Comparison of ENCODE assay signal across 31 cellular contexts in the genomic region with DNA sequence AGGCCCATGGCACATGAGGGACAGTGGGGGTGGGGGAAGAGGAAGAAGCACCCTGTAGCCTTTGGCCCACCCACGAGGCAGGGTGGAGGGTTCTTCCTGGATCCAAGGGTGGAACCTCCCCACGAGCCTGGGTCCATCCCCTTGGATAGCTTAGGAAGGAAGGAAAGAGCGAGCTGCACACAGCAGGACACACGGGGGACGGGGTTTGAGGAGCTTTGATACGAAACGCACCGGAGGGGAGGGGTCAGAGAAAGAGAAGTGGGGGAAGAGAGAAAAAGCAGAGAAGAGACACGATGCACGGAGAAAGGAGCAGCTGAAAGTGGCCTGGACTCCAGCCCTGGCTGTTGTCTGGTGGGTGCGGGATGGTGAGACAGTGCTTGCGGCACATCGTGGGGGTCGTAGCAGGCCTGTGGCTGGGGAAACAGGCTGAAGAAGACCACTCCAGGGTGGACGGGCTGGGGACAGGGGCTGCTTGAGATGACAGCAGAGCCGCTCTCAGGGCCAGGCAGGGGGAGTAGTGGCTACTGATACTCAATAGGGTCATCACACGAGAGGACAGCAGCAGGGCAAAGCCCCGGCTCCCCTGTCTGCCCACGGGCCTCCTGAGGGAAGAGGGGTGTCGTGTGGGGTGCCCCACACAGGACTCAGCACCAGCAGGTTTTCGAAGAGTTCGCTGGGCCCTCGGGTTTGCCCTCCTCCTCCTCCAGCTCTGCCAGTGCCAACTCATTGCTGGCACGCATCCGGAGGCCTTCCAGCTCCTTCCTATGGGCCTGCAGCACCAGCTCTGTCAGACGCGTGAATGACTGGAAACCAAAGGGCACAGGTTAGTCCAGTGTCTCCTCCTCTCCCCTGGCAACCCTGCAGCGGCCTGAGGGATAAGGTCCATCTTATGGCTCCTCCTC. TPM values are rescaled to one million over a fixed set of nuclear protein-coding genes. Genes with fewer than 3 reads are reported as not detected.
A peak's percentile ranks its signal among the peaks of the same experiment; 100 is the strongest.
DNase-seq lines count a peak whose midpoint lies in the region; ATAC-seq, FAIRE-seq and TF ChIP-seq lines count a peak whose summit lies in the region.
"Had no signal": no experiment of that assay in that cellular context is flagged by ENCODE, and none has a peak within 500 bp of the region (broad histone marks: within the 10 kb centered on the region; RNA-seq: fewer than 3 reads in every experiment).

No MANE protein-coding gene starts in this region.

- peak overlapping the region; percentile 57 for H3K27ac ChIP-seq in left ventricle myocardium inferior (replicated peaks)
- no peak overlapping the region for H3K27ac ChIP-seq in brain microvascular endothelial cell
- no peak overlapping the region for H3K27ac ChIP-seq in thyroid gland
- H3K27ac ChIP-seq: BLaER1, body of pancreas, uterus, WERI-Rb-1 had no signal

- no peaks in the 10 kb centered on the region for H3K9me3 Mint-ChIP-seq in neural crest cell
- H3K9me3 Mint-ChIP-seq: mesothelial cell of epicardium, nephron had no signal

- H3K4me3 Mint-ChIP-seq in neural crest cell, result no peak overlapping the region
- H3K4me3 Mint-ChIP-seq: mesothelial cell of epicardium, nephron had no signal

- H3K4me3 ChIP-seq in left ventricle myocardium inferior (no peak overlapping the region), brain microvascular endothelial cell (ENCODE audit: low read depth, low read length) (no peak overlapping the region), thyroid gland (replicated peaks in 1 of 3) (no peak overlapping the region)
- H3K4me3 ChIP-seq: BLaER1, body of pancreas, left lung, uterus had no signal

- no peak for TF ChIP-seq CTCF in left ventricle myocardium inferior (IDR thresholded peaks at IDR 0.05; ENCODE audit: borderline replicate concordance)
- TF ChIP-seq CTCF in neural crest cell (conservative IDR thresholded peaks at IDR 0.05), result no peak
- TF ChIP-seq CTCF in brain microvascular endothelial cell (IDR thresholded peaks at IDR 0.05; ENCODE audit: low read depth, low read length, missing control alignments), result no peak
- TF ChIP-seq CTCF in thyroid gland (IDR thresholded peaks at IDR 0.05), result no peak

- peaks cover 4% of the 10 kb centered on the region for H3K36me3 Mint-ChIP-seq in neural crest cell (ENCODE audit: low read depth)

- H3K27ac Mint-ChIP-seq in neural crest cell (ENCODE audit: unreplicated experiment), result peak overlapping the region; percentile 92
- H3K27ac Mint-ChIP-seq: mesothelial cell of epicardium, nephron had no signal

- H3K27me3 Mint-ChIP-seq in neural crest cell (ENCODE audit: low read depth), result no peaks in the 10 kb centered on the region

- peaks cover 9% of the 10 kb centered on the region for H3K36me3 ChIP-seq in left ventricle myocardium inferior
- H3K36me3 ChIP-seq in brain microvascular endothelial cell (replicated peaks), result no peaks in the 10 kb centered on the region
- no peaks in the 10 kb centered on the region for H3K36me3 ChIP-seq in thyroid gland
- H3K36me3 ChIP-seq: uterus, WERI-Rb-1 had no signal

- no peak for ATAC-seq in GM19351 (IDR thresholded peaks at IDR 0.05; ENCODE audit: unreplicated experiment)
- ATAC-seq: body of pancreas, left lung had no signal

- H3K4me1 Mint-ChIP-seq in neural crest cell, result no peaks in the 10 kb centered on the region
- H3K4me1 Mint-ChIP-seq: mesothelial cell of epicardium had no signal

- intact Hi-C loops in left ventricle myocardium inferior (cut with micrococcal nuclease), result no loop called here
- intact Hi-C loops in thyroid gland (cut with DNase I), result no loop called here

- H3K4me1 ChIP-seq in left ventricle myocardium inferior (peaks cover 45% of the 10 kb centered on the region), thyroid gland (no peaks in the 10 kb centered on the region)
- H3K4me1 ChIP-seq: uterus had no signal

- DNase-seq in Ammon's horn (ENCODE audit: low spot score) (peak; percentile 3), HTR-8/SVneo (ENCODE audit: insufficient read length, low spot score) (no peak), left ventricle myocardium inferior (peak; percentile 51), neural crest cell (ENCODE audit: low read depth, low spot score) (no peak), occipital lobe (lab: John Stamatoyannopoulos, UW) (no peak), brain microvascular endothelial cell (no peak), thyroid gland (no peak)
- DNase-seq: ACHN; activated gamma-delta T cell treated with Interleukin-2 at 50 U/mL for 16 hours; body of pancreas; COR-L47; DMS79; HCEC 1CT; IMR-90; left lung; NCI-H1092; NCI-H1930; NCI-H2227 treated with DMSO at 0.1 percent for 48 hours; NCI-H69; SK-N-SH; stimulated activated CD4-positive, alpha-beta T cell treated with anti-CD3 and anti-CD28 coated beads, Interleukin-1b, Interleukin-23, amount 100 ng/mL, for 48 hours; uterus; WERI-Rb-1 had no signal

- no peaks in the 10 kb centered on the region for H3K9me3 ChIP-seq in left ventricle myocardium inferior (replicated peaks)
- H3K9me3 ChIP-seq in thyroid gland, result no peaks in the 10 kb centered on the region
- H3K9me3 ChIP-seq: BLaER1, body of pancreas, left lung, SK-N-SH, uterus had no signal

- in situ Hi-C loops in brain microvascular endothelial cell (cut with HindIII; ENCODE audit: low pct_ligation_motif_present, low sequenced_read_pairs), result no loop called here

- H3K27me3 ChIP-seq in left ventricle myocardium inferior (ENCODE audit: low read depth) (no peaks in the 10 kb centered on the region), brain microvascular endothelial cell (replicated peaks) (no peaks in the 10 kb centered on the region), thyroid gland (no peaks in the 10 kb centered on the region)
- H3K27me3 ChIP-seq: BLaER1, body of pancreas, left lung, uterus had no signal

- TF ChIP-seq POLR2A in thyroid gland (IDR thresholded peaks at IDR 0.05), result no peak

- 89 to 92% methylated on average over 28 of the region's 28 CpGs for WGBS in thyroid gland, 2 donors

- peak; percentile 75 for FAIRE-seq in HTR-8/SVneo (lab: Jason Lieb, UNC)

RNA-seq across cellular contexts. Expression of a gene that starts 5.4 kb away (rescaled TPM):
- total RNA-seq in left ventricle myocardium inferior, result not detected
- total RNA-seq in neural crest cell, result not detected in 2 replicates
- not detected for total RNA-seq in occipital lobe
- total RNA-seq in thyroid gland, result 1 to 10 TPM in 1 of 4 donors, not detected in 3; 4.0 TPM
- total RNA-seq: epithelial cell of proximal tubule; IMR-90; RPMI7951; T-helper 2 cell treated with Interferon-gamma antibody and Interleukin-4, amounts not matched to agents 100 ng/mL and 5 ng/mL, for 36 hours; temporal lobe had no signal

RNA-seq across cellular contexts. Expression of a gene that starts 24.2 kb away (rescaled TPM):
- total RNA-seq in left ventricle myocardium inferior (17.1 TPM), neural crest cell (16.5 and 17.9 TPM in 2 replicates), occipital lobe (28.9 TPM), thyroid gland (10 to 100 TPM in 1 of 4 donors, 1 to 10 TPM in 3; 6.0 to 12.7 (median 6.3) TPM)

RNA-seq across cellular contexts. Expression of a gene that starts 33.7 kb away (rescaled TPM):
- 89.8 TPM for total RNA-seq in left ventricle myocardium inferior
- total RNA-seq in neural crest cell, result 33.1 and 34.4 TPM in 2 replicates
- 32.0 TPM for total RNA-seq in occipital lobe
- total RNA-seq in thyroid gland, result 10 to 100 TPM; 63.7 to 90.2 (median 71.7) TPM

RNA-seq across cellular contexts. Expression of a gene that starts 38.7 kb away (rescaled TPM):
- total RNA-seq in left ventricle myocardium inferior, result 17.9 TPM
- total RNA-seq in neural crest cell, result 28.6 and 37.3 TPM in 2 replicates
- total RNA-seq in occipital lobe, result 6.2 TPM
- total RNA-seq in thyroid gland, result 10 to 100 TPM in 3 of 4 donors, 1 to 10 TPM in 1; 7.8 to 27.0 (median 18.8) TPM

Comparison
In these comparisons a context has a peak if more than half of its experiments do, and no peak if none do; other contexts are left out.
1. DNase-seq: peak in Ammon's horn (single experiment) and left ventricle myocardium inferior (single experiment); none in HTR-8/SVneo (single experiment), neural crest cell (single experiment), occipital lobe (single experiment), brain microvascular endothelial cell (single experiment) and thyroid gland (0 of 2).